25 cellular contexts compared by ENCODE assay signal in the genomic region with DNA sequence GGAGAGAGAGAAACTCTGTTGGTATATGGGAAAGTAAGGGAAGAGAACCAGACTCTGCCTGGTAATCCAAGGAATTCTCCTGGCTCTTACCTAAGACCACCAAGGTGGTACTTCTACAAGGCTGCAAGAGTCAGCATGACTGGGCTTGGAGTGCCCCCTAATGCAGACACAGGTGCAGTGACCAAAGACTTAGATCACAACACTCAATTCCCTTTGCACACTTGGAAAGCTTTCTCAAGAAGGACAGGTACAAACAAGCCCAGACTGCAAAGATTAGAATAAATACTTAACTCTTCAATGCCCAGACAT. TPM values are rescaled to one million over a fixed set of nuclear protein-coding genes. Genes with fewer than 3 reads are reported as not detected.
DNase-seq lines count a peak whose midpoint lies in the region; ATAC-seq and FAIRE-seq lines count a peak whose summit lies in the region.
"Had no signal": no experiment of that assay in that cellular context is flagged by ENCODE, and none has a peak within 500 bp of the region (broad histone marks: within the 10 kb centered on the region; RNA-seq: fewer than 3 reads in every experiment).

No MANE protein-coding gene starts in this region.

- no peak for ATAC-seq in GM21825 (IDR thresholded peaks at IDR 0.05; ENCODE audit: unreplicated experiment)
- ATAC-seq: stimulated activated memory B cell treated with anti-CD40 and anti-IgM and Interleukin-4, amounts not matched to agents 10 μg/mL and 1 μg/mL and 100 μg/mL, for 72 hours had no signal

- no peaks in the 10 kb centered on the region for H3K4me1 ChIP-seq in small intestine (ENCODE audit: control insufficient read depth in 2 of 2, insufficient read depth in 1 of 2, low read depth in 1 of 2, low read length in 1 of 2)
- H3K4me1 ChIP-seq: sigmoid colon, testis had no signal

- no peak overlapping the region for H3K4me3 Mint-ChIP-seq in activated CD4-positive, alpha-beta T cell treated with anti-CD3 and anti-CD28 coated beads, Interleukin-2, amount 10 ng/mL, durations not matched to agents 24 days and 14 days
- no peak overlapping the region for H3K4me3 Mint-ChIP-seq in activated CD4-positive, alpha-beta T cell treated with anti-CD3 and anti-CD28 coated beads, Interleukin-2, amount 10 ng/mL, durations not matched to agents 7 days and 5 days
- H3K4me3 Mint-ChIP-seq: naive B cell; stimulated activated memory B cell treated with anti-CD40 and anti-IgM and Interleukin-4, amounts not matched to agents 10 μg/mL and 1 μg/mL and 100 μg/mL, for 72 hours had no signal

- no peak for FAIRE-seq in small intestine (lab: Jason Lieb, UNC)
- FAIRE-seq: bronchial epithelial cell, endometrium had no signal

- intact Hi-C loops in activated CD4-positive, alpha-beta T cell treated with anti-CD3 and anti-CD28 coated beads, Interleukin-2, amount 10 ng/mL, durations not matched to agents 24 days and 14 days (cut with micrococcal nuclease), result no loop called here

- POLR2A ChIA-PET in activated CD4-positive, alpha-beta T cell treated with anti-CD3 and anti-CD28 coated beads, Interleukin-2, amount 10 ng/mL, durations not matched to agents 7 days and 5 days (lab: Charles Lee), result no interaction called here

- peak; percentile 22 for DNase-seq in activated CD4-positive, alpha-beta T cell treated with anti-CD3 and anti-CD28 coated beads, Interleukin-2, amount 10 ng/mL, durations not matched to agents 24 days and 14 days
- no peak for DNase-seq in activated CD4-positive, alpha-beta T cell treated with anti-CD3 and anti-CD28 coated beads, Interleukin-2, amount 50 U/mL, for 48 hours
- DNase-seq in OCI-M1 (lab: John Stamatoyannopoulos, UW) (peak; percentile 11), iPS DF 19.7 (ENCODE audit: low read depth, low spot score) (peak; percentile 28), small intestine (peak; percentile 16), G401 (ENCODE audit: low spot score) (no peak)
- DNase-seq in activated CD4-positive, alpha-beta T cell treated with anti-CD3 and anti-CD28 coated beads, Interleukin-2, amount 10 ng/mL, durations not matched to agents 7 days and 5 days, result no peak
- DNase-seq: activated CD4-positive, alpha-beta T cell treated with anti-CD3 and anti-CD28 coated beads, Interleukin-2, amount 50 U/mL, for 4 hours; activated T-cell treated with anti-CD3 and anti-CD28 coated beads for 4 hours; amniotic stem cell; H7; islet precursor cell; naive B cell; ovary; SIG-M5; sigmoid colon; testis had no signal

- H3K4me1 Mint-ChIP-seq in activated CD4-positive, alpha-beta T cell treated with anti-CD3 and anti-CD28 coated beads, Interleukin-2, amount 10 ng/mL, durations not matched to agents 24 days and 14 days, result no peaks in the 10 kb centered on the region
- H3K4me1 Mint-ChIP-seq in activated CD4-positive, alpha-beta T cell treated with anti-CD3 and anti-CD28 coated beads, Interleukin-2, amount 10 ng/mL, durations not matched to agents 7 days and 5 days, result no peaks in the 10 kb centered on the region
- H3K4me1 Mint-ChIP-seq: naive B cell; stimulated activated memory B cell treated with anti-CD40 and anti-IgM and Interleukin-4, amounts not matched to agents 10 μg/mL and 1 μg/mL and 100 μg/mL, for 72 hours had no signal

- H3K27me3 ChIP-seq in small intestine (ENCODE audit: control insufficient read depth in 2 of 2, insufficient read depth in 2 of 2, low read length in 2 of 2), result no peaks in the 10 kb centered on the region
- H3K27me3 ChIP-seq: ovary, sigmoid colon, testis had no signal

- no peak overlapping the region for H3K27ac Mint-ChIP-seq in activated CD4-positive, alpha-beta T cell treated with anti-CD3 and anti-CD28 coated beads, Interleukin-2, amount 10 ng/mL, durations not matched to agents 24 days and 14 days
- H3K27ac Mint-ChIP-seq in activated CD4-positive, alpha-beta T cell treated with anti-CD3 and anti-CD28 coated beads, Interleukin-2, amount 10 ng/mL, durations not matched to agents 7 days and 5 days, result no peak overlapping the region
- H3K27ac Mint-ChIP-seq: naive B cell; stimulated activated memory B cell treated with anti-CD40 and anti-IgM and Interleukin-4, amounts not matched to agents 10 μg/mL and 1 μg/mL and 100 μg/mL, for 72 hours had no signal

- peaks cover 22% of the 10 kb centered on the region for H3K27me3 Mint-ChIP-seq in activated CD4-positive, alpha-beta T cell treated with anti-CD3 and anti-CD28 coated beads, Interleukin-2, amount 10 ng/mL, durations not matched to agents 24 days and 14 days
- peaks cover 28% of the 10 kb centered on the region for H3K27me3 Mint-ChIP-seq in activated CD4-positive, alpha-beta T cell treated with anti-CD3 and anti-CD28 coated beads, Interleukin-2, amount 10 ng/mL, durations not matched to agents 7 days and 5 days
- H3K27me3 Mint-ChIP-seq: naive B cell had no signal

- no peaks in the 10 kb centered on the region for H3K36me3 ChIP-seq in small intestine (ENCODE audit: control insufficient read depth in 2 of 2, insufficient read depth in 2 of 2, low read length in 2 of 2)
- H3K36me3 ChIP-seq: ovary, sigmoid colon had no signal

- CTCF ChIA-PET in activated CD4-positive, alpha-beta T cell treated with anti-CD3 and anti-CD28 coated beads, Interleukin-2, amount 10 ng/mL, durations not matched to agents 7 days and 5 days (lab: Charles Lee), result interaction anchor here (1.2 to 1.6 kb wide), 2 partner anchors 12 to 14 kb away, joined by 3 read pairs; no protein-coding TSS in a partner anchor

- in situ Hi-C loops in G401 (cut with HindIII; ENCODE audit: low sequenced_read_pairs), result no loop called here

- H3K36me3 Mint-ChIP-seq in activated CD4-positive, alpha-beta T cell treated with anti-CD3 and anti-CD28 coated beads, Interleukin-2, amount 10 ng/mL, durations not matched to agents 24 days and 14 days (ENCODE audit: low read depth), result no peaks in the 10 kb centered on the region
- H3K36me3 Mint-ChIP-seq in activated CD4-positive, alpha-beta T cell treated with anti-CD3 and anti-CD28 coated beads, Interleukin-2, amount 10 ng/mL, durations not matched to agents 7 days and 5 days (ENCODE audit: low read depth), result no peaks in the 10 kb centered on the region
- H3K36me3 Mint-ChIP-seq: naive B cell; stimulated activated memory B cell treated with anti-CD40 and anti-IgM and Interleukin-4, amounts not matched to agents 10 μg/mL and 1 μg/mL and 100 μg/mL, for 72 hours had no signal

- H3K9me3 ChIP-seq in small intestine (ENCODE audit: control insufficient read depth, low read depth), result no peaks in the 10 kb centered on the region
- H3K9me3 ChIP-seq: ovary, sigmoid colon, testis had no signal

- H3K9me3 Mint-ChIP-seq in activated CD4-positive, alpha-beta T cell treated with anti-CD3 and anti-CD28 coated beads, Interleukin-2, amount 10 ng/mL, durations not matched to agents 24 days and 14 days, result no peaks in the 10 kb centered on the region
- no peaks in the 10 kb centered on the region for H3K9me3 Mint-ChIP-seq in activated CD4-positive, alpha-beta T cell treated with anti-CD3 and anti-CD28 coated beads, Interleukin-2, amount 10 ng/mL, durations not matched to agents 7 days and 5 days
- H3K9me3 Mint-ChIP-seq: naive B cell; stimulated activated memory B cell treated with anti-CD40 and anti-IgM and Interleukin-4, amounts not matched to agents 10 μg/mL and 1 μg/mL and 100 μg/mL, for 72 hours had no signal

- H3K27ac ChIP-seq in small intestine (ENCODE audit: low read depth in 1 of 2, low read length in 1 of 2), result no peak overlapping the region
- H3K27ac ChIP-seq: coronary artery, ovary, sigmoid colon, testis had no signal

- no peak overlapping the region for H3K4me3 ChIP-seq in small intestine (ENCODE audit: low read depth in 1 of 2, low read length in 2 of 2)
- H3K4me3 ChIP-seq: coronary artery, ovary, sigmoid colon, testis had no signal

RNA-seq across cellular contexts. Expression of gene UGT3A2, which starts 25.2 kb away (rescaled TPM):
- not detected in 2 replicates for total RNA-seq in activated CD4-positive, alpha-beta T cell treated with anti-CD3 and anti-CD28 coated beads, Interleukin-2, amount 10 ng/mL, durations not matched to agents 24 days and 14 days
- under 1 TPM in 1 of 3 donors, not detected in 2; 0.42 TPM for polyA plus RNA-seq in small intestine
- not detected in 2 replicates for total RNA-seq in G401 (2014; rRNA removed; shearing (Covaris generic))
- not detected for total RNA-seq in activated CD4-positive, alpha-beta T cell treated with anti-CD3 and anti-CD28 coated beads, Interleukin-2, amount 10 ng/mL, durations not matched to agents 7 days and 5 days
- total RNA-seq: bronchial epithelial cell, HT1080, lung microvascular endothelial cell, ovary had no signal

RNA-seq across cellular contexts. Expression of gene UGT3A1, which starts 50.3 kb away (rescaled TPM):
- total RNA-seq in activated CD4-positive, alpha-beta T cell treated with anti-CD3 and anti-CD28 coated beads, Interleukin-2, amount 10 ng/mL, durations not matched to agents 24 days and 14 days, result not detected in 2 replicates
- 1 to 10 TPM; 1.3 to 2.2 (median 1.6) TPM for polyA plus RNA-seq in small intestine
- not detected in 2 replicates for total RNA-seq in G401 (2014; rRNA removed; shearing (Covaris generic))
- not detected for total RNA-seq in activated CD4-positive, alpha-beta T cell treated with anti-CD3 and anti-CD28 coated beads, Interleukin-2, amount 10 ng/mL, durations not matched to agents 7 days and 5 days
- total RNA-seq: bronchial epithelial cell; HT1080; lung microvascular endothelial cell; ovary; sigmoid colon; T-helper 1 cell treated with Interleukin-12 subunit alpha and Interleukin-12 subunit beta and Interleukin-4 antibody, amounts not matched to agents 30 ng/mL and 1 ng/mL, for 36 hours had no signal
- polyA plus RNA-seq: ovary, sigmoid colon had no signal

Comparison
In these comparisons a context has a peak if more than half of its experiments do, and no peak if none do; other contexts are left out.
1. DNase-seq: peak in activated CD4-positive, alpha-beta T cell treated with anti-CD3 and anti-CD28 coated beads, Interleukin-2, amount 10 ng/mL, durations not matched to agents 24 days and 14 days (single experiment), OCI-M1 (single experiment), iPS DF 19.7 (single experiment) and small intestine (single experiment); none in activated CD4-positive, alpha-beta T cell treated with anti-CD3 and anti-CD28 coated beads, Interleukin-2, amount 50 U/mL, for 48 hours (0 of 2), G401 (single experiment) and activated CD4-positive, alpha-beta T cell treated with anti-CD3 and anti-CD28 coated beads, Interleukin-2, amount 10 ng/mL, durations not matched to agents 7 days and 5 days (single experiment).